ENCODE assay signal across 9 cellular contexts in genomic region chr19:40398417-40399056, GRCh38. TPM values are rescaled to one million over a fixed set of nuclear protein-coding genes. Genes with fewer than 3 reads are reported as not detected.
A peak's percentile ranks its signal among the peaks of the same experiment; 100 is the strongest.
DNase-seq lines count a peak whose midpoint lies in the region; ATAC-seq and TF ChIP-seq lines count a peak whose summit lies in the region.
"Had no signal": no experiment of that assay in that cellular context is flagged by ENCODE, and none has a peak within 500 bp of the region (broad histone marks: within the 10 kb centered on the region; RNA-seq: fewer than 3 reads in every experiment).

No MANE protein-coding gene starts in this region.

- intact Hi-C loops in prostate gland (cut with DNase I), result no loop called here

- no peaks in the 10 kb centered on the region for H4K20me1 ChIP-seq in GM23248 (ENCODE audit: insufficient read depth)

- WGBS in GM23248 (ENCODE audit: low coverage in 1 of 2, low lambda C conversion rate in 2 of 2, missing lambda C conversion rate in 2 of 2), 2 experiments, result 53 to 57% methylated on average over 36 to 45 of the region's 47 CpGs
- 46% methylated on average over 47 of the region's 47 CpGs for WGBS in prostate gland

- H3K79me2 ChIP-seq in GM23248 (ENCODE audit: insufficient read depth), result no peaks in the 10 kb centered on the region

- H3K4me1 Mint-ChIP-seq in central memory CD8-positive, alpha-beta T cell, result peaks cover 21% of the 10 kb centered on the region

- in situ Hi-C loops in GM23248 (cut with MboI), result no loop called here

- no peak overlapping the region for H3K27ac Mint-ChIP-seq in central memory CD8-positive, alpha-beta T cell (ENCODE audit: low read depth)

- no peaks in the 10 kb centered on the region for H3K9me2 ChIP-seq in GM23248 (ENCODE audit: insufficient read depth)

- no peak for TF ChIP-seq CTCF in prostate gland (IDR thresholded peaks at IDR 0.05)

- no peak overlapping the region for H2AFZ ChIP-seq in GM23248

- no peak overlapping the region for H3K4me3 Mint-ChIP-seq in central memory CD8-positive, alpha-beta T cell
- H3K4me3 Mint-ChIP-seq: neural crest cell had no signal

- no peaks in the 10 kb centered on the region for H3K9me3 Mint-ChIP-seq in central memory CD8-positive, alpha-beta T cell
- H3K9me3 Mint-ChIP-seq: neural crest cell had no signal

- no peaks in the 10 kb centered on the region for H3K36me3 ChIP-seq in GM23248 (ENCODE audit: low read depth)
- H3K36me3 ChIP-seq in prostate gland, result no peaks in the 10 kb centered on the region

- no peaks in the 10 kb centered on the region for H3F3A ChIP-seq in GM23248 (ENCODE audit: insufficient read depth)

- ATAC-seq in central memory CD8-positive, alpha-beta T cell (replicated peaks; ENCODE audit: extremely low read depth, poor library complexity, severe bottlenecking), result peak; percentile 42
- ATAC-seq in HG03175 (IDR thresholded peaks at IDR 0.05; ENCODE audit: unreplicated experiment) (no peak), GM18868 (IDR thresholded peaks at IDR 0.05; ENCODE audit: unreplicated experiment) (no peak), GM21576 (IDR thresholded peaks at IDR 0.05; ENCODE audit: unreplicated experiment) (no peak)

- H3K4me3 ChIP-seq in GM23248 (no peak overlapping the region), prostate gland (no peak overlapping the region)

- H3K27me3 ChIP-seq in GM23248 (replicated peaks; ENCODE audit: insufficient read depth) (no peaks in the 10 kb centered on the region), prostate gland (replicated peaks; ENCODE audit: insufficient read depth) (no peaks in the 10 kb centered on the region)

- H3K4me2 ChIP-seq in GM23248 (ENCODE audit: unreplicated experiment), result no peak overlapping the region

- H3K27ac ChIP-seq in GM23248, result no peak overlapping the region
- no peak overlapping the region for H3K27ac ChIP-seq in prostate gland

- no peaks in the 10 kb centered on the region for H3K27me3 Mint-ChIP-seq in central memory CD8-positive, alpha-beta T cell

- no peak overlapping the region for H3K9ac ChIP-seq in GM23248

- DNase-seq in GM23248 (peak; percentile 37), prostate gland (ENCODE audit: low spot score) (peak; percentile 25), NCI-H510A (lab: John Stamatoyannopoulos, UW) (no peak)
- peak; percentile 16 for DNase-seq in activated CD4-positive, CD25-positive, alpha-beta regulatory T cell treated with anti-CD3 and anti-CD28 coated beads, Interleukin-2, amount 50 U/mL, for 16 hours (ENCODE audit: low read depth, low spot score)
- DNase-seq in central memory CD8-positive, alpha-beta T cell (ENCODE audit: low spot score in 2 of 2), result no peak

- TF ChIP-seq POLR2A in prostate gland (IDR thresholded peaks at IDR 0.05), result no peak

- H3K36me3 Mint-ChIP-seq in central memory CD8-positive, alpha-beta T cell (ENCODE audit: insufficient read depth), result peaks cover 2% of the 10 kb centered on the region

- H3K9me3 ChIP-seq in GM23248 (ENCODE audit: low read depth), result no peaks in the 10 kb centered on the region
- no peaks in the 10 kb centered on the region for H3K9me3 ChIP-seq in prostate gland

- H3K4me1 ChIP-seq in GM23248 (ENCODE audit: insufficient read depth), result no peaks in the 10 kb centered on the region
- H3K4me1 ChIP-seq in prostate gland (replicated peaks), result no peaks in the 10 kb centered on the region

RNA-seq across cellular contexts. Expression of gene HIPK4, which starts 8.6 kb away (rescaled TPM):
- total RNA-seq in GM23248 (2014; rRNA removed; shearing (Covaris generic)), result 0.43 TPM in 1 of 2 replicates, not detected in the other
- 0.08 and 0.19 TPM in 2 replicates for polyA plus RNA-seq in GM23248 (2016; fragmentation: Nextera tagmentation; extraction: Ambion mirVana)
- total RNA-seq in prostate gland, result 1 to 10 TPM in 1 of 2 donors, under 1 TPM in 1; 0.14 to 2.6 TPM

RNA-seq across cellular contexts. Expression of gene PRX, which starts 14.6 kb away (rescaled TPM):
- 3.8 and 4.0 TPM in 2 replicates for total RNA-seq in GM23248 (2014; rRNA removed; shearing (Covaris generic))
- 0.52 and 0.54 TPM in 2 replicates for polyA plus RNA-seq in GM23248 (2016; fragmentation: Nextera tagmentation; extraction: Ambion mirVana)
- total RNA-seq in prostate gland, result 10 to 100 TPM in 1 of 2 donors, 1 to 10 TPM in 1; 4.1 to 10.7 TPM

RNA-seq across cellular contexts. Expression of gene SERTAD1, which starts 27.3 kb away (rescaled TPM):
- total RNA-seq in GM23248 (2014; rRNA removed; shearing (Covaris generic)), result 31.7 and 40.2 TPM in 2 replicates
- 34.5 and 36.2 TPM in 2 replicates for polyA plus RNA-seq in GM23248 (2016; fragmentation: Nextera tagmentation; extraction: Ambion mirVana)
- 10 to 100 TPM; 15.9 to 19.5 TPM for total RNA-seq in prostate gland

RNA-seq across cellular contexts. Expression of gene SERTAD3, which starts 45.6 kb away (rescaled TPM):
- total RNA-seq in GM23248 (2014; rRNA removed; shearing (Covaris generic)), result 21.8 and 37.9 TPM in 2 replicates
- polyA plus RNA-seq in GM23248 (2016; fragmentation: Nextera tagmentation; extraction: Ambion mirVana), result 40.7 and 41.2 TPM in 2 replicates
- 10 to 100 TPM; 22.7 to 37.3 TPM for total RNA-seq in prostate gland

RNA-seq across cellular contexts. Expression of gene PLD3, which starts 50.0 kb away (rescaled TPM):
- total RNA-seq in GM23248 (2014; rRNA removed; shearing (Covaris generic)), result 483 and 536 TPM in 2 replicates
- polyA plus RNA-seq in GM23248 (2016; fragmentation: Nextera tagmentation; extraction: Ambion mirVana), result 361 and 373 TPM in 2 replicates
- total RNA-seq in prostate gland, result 100 to 1,000 TPM; 328 to 639 TPM

Comparison
In these comparisons a context has a peak if more than half of its experiments do, and no peak if none do; other contexts are left out.
1. DNase-seq: peak in GM23248 (single experiment), activated CD4-positive, CD25-positive, alpha-beta regulatory T cell treated with anti-CD3 and anti-CD28 coated beads, Interleukin-2, amount 50 U/mL, for 16 hours (single experiment) and prostate gland (single experiment); none in central memory CD8-positive, alpha-beta T cell (0 of 2) and NCI-H510A (single experiment).